ENCODE assay signal across 9 cellular contexts in genomic region chr6:142702501-142703460, GRCh38.
A peak's percentile ranks its signal among the peaks of the same experiment; 100 is the strongest.
DNase-seq lines count a peak whose midpoint lies in the region; ATAC-seq and TF ChIP-seq lines count a peak whose summit lies in the region.
"Had no signal": no experiment of that assay in that cellular context is flagged by ENCODE, and none has a peak within 500 bp of the region (broad histone marks: within the 10 kb centered on the region; RNA-seq: fewer than 3 reads in every experiment).

No MANE protein-coding gene starts in this region.

- H3K27me3 ChIP-seq in prostate gland (replicated peaks; ENCODE audit: insufficient read depth): no peaks in the 10 kb centered on the region

- no peak for TF ChIP-seq CTCF in prostate gland (IDR thresholded peaks at IDR 0.05)

- H3K36me3 Mint-ChIP-seq in naive B cell: no peaks in the 10 kb centered on the region

- H3K4me3 ChIP-seq in prostate gland: no peak overlapping the region

- no peaks in the 10 kb centered on the region for H3K9me3 Mint-ChIP-seq in naive B cell

- no peak for TF ChIP-seq POLR2A in prostate gland (IDR thresholded peaks at IDR 0.05)

- no peaks in the 10 kb centered on the region for H3K9me3 ChIP-seq in prostate gland

- H3K4me1 ChIP-seq in prostate gland (replicated peaks): no peaks in the 10 kb centered on the region

- in situ Hi-C loops in KBM-7 (cut with MboI; ENCODE audit: low pct_unique_long_range_greater_than_20kb, low sequenced_read_pairs): no loop called here

- H3K27me3 Mint-ChIP-seq in naive B cell: no peaks in the 10 kb centered on the region

- peak; percentile 74 for ATAC-seq in naive B cell (ENCODE audit: low read depth in 2 of 2)
- no peak for ATAC-seq in HG03521 (IDR thresholded peaks at IDR 0.05; ENCODE audit: unreplicated experiment)

- H3K36me3 ChIP-seq in prostate gland: no peaks in the 10 kb centered on the region

- peaks cover 35 to 52% (median 39%) of the 10 kb centered on the region in 3 donors for H3K4me1 Mint-ChIP-seq in naive B cell

- H3K4me3 Mint-ChIP-seq in naive B cell: peak overlapping the region in 7 of 8 donors; percentile 17 to 82 (median 70)

- no peak overlapping the region for H3K27ac ChIP-seq in prostate gland

- DNase-seq in DMS79 treated with DMSO at 0.1 percent for 48 hours (lab: John Stamatoyannopoulos, UW) (peak; percentile 68), KBM-7 (peak; percentile 95), dermis blood vessel endothelial cell (peak; percentile 50), naive B cell (peak; percentile 19), DMS153 treated with DMSO at 0.1 percent for 48 hours (lab: John Stamatoyannopoulos, UW; ENCODE audit: unreplicated experiment) (no peak), NCI-H446 treated with DMSO at 0.1 percent for 48 hours (lab: John Stamatoyannopoulos, UW) (no peak), prostate gland (ENCODE audit: low spot score) (no peak)
- DNase-seq: activated CD8-positive, alpha-beta memory T cell treated with anti-CD3 and anti-CD28 coated beads for 24 hours had no signal

- peak overlapping the region; percentile 52 to 95 (median 80) for H3K27ac Mint-ChIP-seq in naive B cell

- intact Hi-C loops in prostate gland (cut with DNase I): no loop called here

- WGBS in prostate gland: 55% methylated on average over 12 of the region's 12 CpGs

Comparison
In these comparisons a context has a peak if more than half of its experiments do, and no peak if none do; other contexts are left out.
1. DNase-seq: peak in DMS79 treated with DMSO at 0.1 percent for 48 hours (single experiment), KBM-7 (single experiment), dermis blood vessel endothelial cell (single experiment) and naive B cell (single experiment); none in DMS153 treated with DMSO at 0.1 percent for 48 hours (single experiment), NCI-H446 treated with DMSO at 0.1 percent for 48 hours (single experiment) and prostate gland (single experiment).